In the genomic region with DNA sequence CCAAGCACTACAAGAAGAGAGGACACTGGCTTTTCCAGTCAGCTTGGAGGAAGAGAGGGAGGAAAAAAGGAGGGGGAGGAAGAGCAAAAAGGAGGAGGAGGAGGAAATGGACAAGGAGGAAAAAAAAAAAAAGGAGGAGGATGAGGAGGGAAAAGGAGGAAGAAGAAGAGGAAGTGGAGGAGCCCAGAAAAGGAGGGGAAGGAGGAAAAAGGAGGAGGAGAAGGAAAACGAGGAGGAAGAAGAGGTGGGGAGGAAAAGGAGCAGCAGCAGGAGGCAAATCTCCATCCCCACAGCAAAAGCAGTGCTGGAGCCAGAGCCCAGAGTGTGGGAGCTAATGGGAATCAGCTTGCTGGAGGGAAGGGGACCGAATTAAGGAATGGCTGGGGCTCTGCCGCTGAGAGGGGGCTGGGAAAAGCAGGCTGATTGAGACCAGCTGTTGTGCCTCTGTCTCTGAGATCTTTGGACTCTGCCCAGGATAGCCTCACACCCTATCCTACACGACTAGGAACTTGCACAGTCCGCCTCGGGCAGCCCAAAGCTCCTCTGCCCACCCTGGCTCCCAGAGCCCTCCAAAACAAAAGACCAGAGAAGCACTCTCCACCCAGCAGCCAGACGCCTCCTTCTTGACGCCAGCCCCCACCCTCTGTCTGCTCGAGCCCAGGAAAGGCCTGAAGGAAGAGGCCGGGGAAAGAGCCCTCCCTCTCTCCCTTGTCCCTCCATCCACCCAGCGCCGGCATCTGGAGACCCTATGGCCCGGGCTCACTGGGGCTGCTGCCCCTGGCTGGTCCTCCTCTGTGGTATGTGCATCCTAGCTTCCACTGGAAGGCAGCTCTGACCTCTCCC, we compare ENCODE assay signal across 1 cellular context.
TF ChIP-seq lines count a peak whose summit lies in the region.

A gene with protein sequence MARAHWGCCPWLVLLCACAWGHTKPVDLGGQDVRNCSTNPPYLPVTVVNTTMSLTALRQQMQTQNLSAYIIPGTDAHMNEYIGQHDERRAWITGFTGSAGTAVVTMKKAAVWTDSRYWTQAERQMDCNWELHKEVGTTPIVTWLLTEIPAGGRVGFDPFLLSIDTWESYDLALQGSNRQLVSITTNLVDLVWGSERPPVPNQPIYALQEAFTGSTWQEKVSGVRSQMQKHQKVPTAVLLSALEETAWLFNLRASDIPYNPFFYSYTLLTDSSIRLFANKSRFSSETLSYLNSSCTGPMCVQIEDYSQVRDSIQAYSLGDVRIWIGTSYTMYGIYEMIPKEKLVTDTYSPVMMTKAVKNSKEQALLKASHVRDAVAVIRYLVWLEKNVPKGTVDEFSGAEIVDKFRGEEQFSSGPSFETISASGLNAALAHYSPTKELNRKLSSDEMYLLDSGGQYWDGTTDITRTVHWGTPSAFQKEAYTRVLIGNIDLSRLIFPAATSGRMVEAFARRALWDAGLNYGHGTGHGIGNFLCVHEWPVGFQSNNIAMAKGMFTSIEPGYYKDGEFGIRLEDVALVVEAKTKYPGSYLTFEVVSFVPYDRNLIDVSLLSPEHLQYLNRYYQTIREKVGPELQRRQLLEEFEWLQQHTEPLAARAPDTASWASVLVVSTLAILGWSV (plus strand): TSS at position 514 of the 843 bp plus-strand sequence. CDS start 235 bp downstream, at position 749.

TF ChIP-seq in K562, 482 proteins besides CTCF, POLR2A, EP300 and RAD21:
- TF ChIP-seq, protein P1, sequence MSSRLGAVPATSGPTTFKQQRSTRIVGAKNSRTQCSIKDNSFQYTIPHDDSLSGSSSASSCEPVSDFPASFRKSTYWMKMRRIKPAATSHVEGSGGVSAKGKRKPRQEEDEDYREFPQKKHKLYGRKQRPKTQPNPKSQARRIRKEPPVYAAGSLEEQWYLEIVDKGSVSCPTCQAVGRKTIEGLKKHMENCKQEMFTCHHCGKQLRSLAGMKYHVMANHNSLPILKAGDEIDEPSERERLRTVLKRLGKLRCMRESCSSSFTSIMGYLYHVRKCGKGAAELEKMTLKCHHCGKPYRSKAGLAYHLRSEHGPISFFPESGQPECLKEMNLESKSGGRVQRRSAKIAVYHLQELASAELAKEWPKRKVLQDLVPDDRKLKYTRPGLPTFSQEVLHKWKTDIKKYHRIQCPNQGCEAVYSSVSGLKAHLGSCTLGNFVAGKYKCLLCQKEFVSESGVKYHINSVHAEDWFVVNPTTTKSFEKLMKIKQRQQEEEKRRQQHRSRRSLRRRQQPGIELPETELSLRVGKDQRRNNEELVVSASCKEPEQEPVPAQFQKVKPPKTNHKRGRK (tag; IDR thresholded peaks at IDR 0.05) = peak; percentile 94
- TF ChIP-seq RBM14 (IDR thresholded peaks at IDR 0.05; ENCODE audit: borderline replicate concordance, insufficient read depth, low read depth, low read length) = no peak
